15 cellular contexts compared by ENCODE assay signal in the genomic region with DNA sequence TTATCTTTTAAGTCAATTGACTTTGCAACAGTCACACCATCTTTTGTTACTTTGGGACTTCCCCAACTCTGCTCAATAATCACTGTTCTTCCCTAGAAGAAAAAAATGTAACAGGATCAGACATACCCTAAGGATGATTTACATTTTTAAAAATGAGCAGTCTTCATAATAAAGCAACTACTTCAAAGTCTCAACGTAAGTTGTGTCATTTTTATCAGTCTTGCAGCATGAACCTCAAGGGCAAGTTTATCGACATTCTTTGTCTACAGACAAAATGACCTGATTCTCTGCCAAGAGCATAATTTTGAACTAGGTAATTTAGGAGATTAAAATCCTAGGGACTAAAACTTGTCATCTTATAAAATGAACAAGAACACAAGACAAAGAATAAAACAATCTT. TPM values are rescaled to one million over a fixed set of nuclear protein-coding genes. Genes with fewer than 3 reads are reported as not detected.
DNase-seq lines count a peak whose midpoint lies in the region; ATAC-seq and TF ChIP-seq lines count a peak whose summit lies in the region.
"Had no signal": no experiment of that assay in that cellular context is flagged by ENCODE, and none has a peak within 500 bp of the region (broad histone marks: within the 10 kb centered on the region; RNA-seq: fewer than 3 reads in every experiment).

No MANE protein-coding gene starts in this region.

- H3K4me3 ChIP-seq in fibroblast of mammary gland (ENCODE audit: control insufficient read depth, low read depth, low read length) = peak overlapping the region; percentile 79
- H3K4me3 ChIP-seq: colonic mucosa had no signal

- no peaks in the 10 kb centered on the region for H3K27me3 Mint-ChIP-seq in activated T-cell treated with anti-CD3 and anti-CD28 coated beads, Interleukin-2, amount 50 U/mL, for 72 hours (ENCODE audit: low read depth)
- no peaks in the 10 kb centered on the region; the same call in 1 of the 2 replicates for H3K27me3 Mint-ChIP-seq in WTC11 (ENCODE audit: low read depth)
- no peaks in the 10 kb centered on the region for H3K27me3 Mint-ChIP-seq in stimulated activated naive B cell treated with anti-CD40 and anti-IgM and Interleukin-4, amounts not matched to agents 10 μg/mL and 1 μg/mL and 100 μg/mL, for 72 hours

- H3K36me3 Mint-ChIP-seq in activated T-cell treated with anti-CD3 and anti-CD28 coated beads, Interleukin-2, amount 50 U/mL, for 72 hours (ENCODE audit: insufficient read depth in 2 of 2) = peaks cover 26 to 62% of the 10 kb centered on the region in 2 donors
- H3K36me3 Mint-ChIP-seq in WTC11 = peaks cover 89% of the 10 kb centered on the region
- H3K36me3 Mint-ChIP-seq in stimulated activated naive B cell treated with anti-CD40 and anti-IgM and Interleukin-4, amounts not matched to agents 10 μg/mL and 1 μg/mL and 100 μg/mL, for 72 hours = peaks cover 39 to 58% of the 10 kb centered on the region in 2 donors

- in situ Hi-C loops in KBM-7 (cut with MboI; ENCODE audit: low pct_unique_long_range_greater_than_20kb, low sequenced_read_pairs) = no loop called here

- peak overlapping the region; percentile 96 to 100 for H3K4me3 Mint-ChIP-seq in activated T-cell treated with anti-CD3 and anti-CD28 coated beads, Interleukin-2, amount 50 U/mL, for 72 hours
- H3K4me3 Mint-ChIP-seq in WTC11 = peak overlapping the region; percentile 91
- peak overlapping the region; percentile 90 to 96 for H3K4me3 Mint-ChIP-seq in stimulated activated naive B cell treated with anti-CD40 and anti-IgM and Interleukin-4, amounts not matched to agents 10 μg/mL and 1 μg/mL and 100 μg/mL, for 72 hours

- H3K27ac Mint-ChIP-seq in activated T-cell treated with anti-CD3 and anti-CD28 coated beads, Interleukin-2, amount 50 U/mL, for 72 hours = peak overlapping the region; percentile 98
- peak overlapping the region; percentile 91 for H3K27ac Mint-ChIP-seq in WTC11
- no peak overlapping the region for H3K27ac Mint-ChIP-seq in stimulated activated naive B cell treated with anti-CD40 and anti-IgM and Interleukin-4, amounts not matched to agents 10 μg/mL and 1 μg/mL and 100 μg/mL, for 72 hours

- CTCF ChIA-PET in WTC11 (lab: Charles Lee) = no interaction called here

- no peak for TF ChIP-seq CTCF in WTC11 (IDR thresholded peaks at IDR 0.05)
- no peak for TF ChIP-seq CTCF in fibroblast of mammary gland (conservative IDR thresholded peaks at IDR 0.05; ENCODE audit: control insufficient read depth, insufficient read depth, low read depth, low read length)
- no peak for TF ChIP-seq CTCF in foreskin keratinocyte (conservative IDR thresholded peaks at IDR 0.05)

- no peak for ATAC-seq in activated T-cell treated with anti-CD3 and anti-CD28 coated beads, Interleukin-2, amount 50 U/mL, for 72 hours (replicated peaks in 1 of 2)
- ATAC-seq in WTC11 = no peak
- ATAC-seq in stimulated activated naive B cell treated with anti-CD40 and anti-IgM and Interleukin-4, amounts not matched to agents 10 μg/mL and 1 μg/mL and 100 μg/mL, for 72 hours (replicated peaks) = no peak
- ATAC-seq in foreskin keratinocyte = no peak
- ATAC-seq: left colon had no signal

- H3K4me1 Mint-ChIP-seq in activated T-cell treated with anti-CD3 and anti-CD28 coated beads, Interleukin-2, amount 50 U/mL, for 72 hours (ENCODE audit: low read depth) = peaks cover 60% of the 10 kb centered on the region
- peaks cover 51% of the 10 kb centered on the region for H3K4me1 Mint-ChIP-seq in WTC11
- H3K4me1 Mint-ChIP-seq in stimulated activated naive B cell treated with anti-CD40 and anti-IgM and Interleukin-4, amounts not matched to agents 10 μg/mL and 1 μg/mL and 100 μg/mL, for 72 hours = peaks cover 20 to 34% of the 10 kb centered on the region in 2 donors

- H3K27ac ChIP-seq in foreskin keratinocyte = no peak overlapping the region
- H3K27ac ChIP-seq: C4-2B, colonic mucosa had no signal

- H3K9me3 Mint-ChIP-seq in activated T-cell treated with anti-CD3 and anti-CD28 coated beads, Interleukin-2, amount 50 U/mL, for 72 hours = no peaks in the 10 kb centered on the region
- no peaks in the 10 kb centered on the region for H3K9me3 Mint-ChIP-seq in WTC11
- H3K9me3 Mint-ChIP-seq in stimulated activated naive B cell treated with anti-CD40 and anti-IgM and Interleukin-4, amounts not matched to agents 10 μg/mL and 1 μg/mL and 100 μg/mL, for 72 hours = no peaks in the 10 kb centered on the region

- H3K27me3 ChIP-seq in foreskin keratinocyte = no peaks in the 10 kb centered on the region
- H3K27me3 ChIP-seq: colonic mucosa had no signal

- POLR2A ChIA-PET in WTC11 (lab: Charles Lee) = interaction anchor here (0.6 kb wide), 1 partner anchor 7 kb away, joined by 4 read pairs; no protein-coding TSS in a partner anchor

- DNase-seq in activated T-cell treated with anti-CD3 and anti-CD28 coated beads, Interleukin-2, amount 50 U/mL, for 72 hours = no peak
- DNase-seq in activated T-cell treated with anti-CD3 and anti-CD28 coated beads for 4 hours = no peak
- no peak for DNase-seq in WTC11 (ENCODE audit: low spot score)
- no peak for DNase-seq in fibroblast of mammary gland (ENCODE audit: low read depth)
- DNase-seq in stimulated activated naive B cell treated with anti-CD40 and anti-IgM and Interleukin-4, amounts not matched to agents 10 μg/mL and 1 μg/mL and 100 μg/mL, for 72 hours = no peak
- no peak for DNase-seq in KBM-7
- no peak for DNase-seq in foreskin keratinocyte
- no peak for DNase-seq in HuH-7.5 (ENCODE audit: low spot score)
- DNase-seq: activated CD4-positive, alpha-beta T cell treated with anti-CD3 and anti-CD28 coated beads for 48 hours; colonic mucosa; HCEC 1CT; left colon; NCI-H69; stimulated activated CD4-positive, alpha-beta T cell treated with anti-CD3 and anti-CD28 coated beads, Interleukin-12 subunit alpha, Interleukin-12 subunit beta, amount 100 ng/mL, for 4 hours had no signal

- peaks cover 12% of the 10 kb centered on the region for H3K4me1 ChIP-seq in foreskin keratinocyte

TF ChIP-seq in WTC11, 78 proteins besides CTCF, POLR2A, EP300 and RAD21 (continues in another document):
- TF ChIP-seq SP1 (CRISPR knock-in tag; conservative IDR thresholded peaks at IDR 0.05) (no peak), ZBTB21 (CRISPR knock-in tag; IDR thresholded peaks at IDR 0.05; ENCODE audit: borderline replicate concordance) (no peak), NR2C2 (CRISPR knock-in tag; IDR thresholded peaks at IDR 0.05) (no peak), PRRX2 (CRISPR knock-in tag; IDR thresholded peaks at IDR 0.05) (no peak), KAT7 (CRISPR knock-in tag; IDR thresholded peaks at IDR 0.05; ENCODE audit: borderline replicate concordance) (no peak)
- TF ChIP-seq, protein P1, sequence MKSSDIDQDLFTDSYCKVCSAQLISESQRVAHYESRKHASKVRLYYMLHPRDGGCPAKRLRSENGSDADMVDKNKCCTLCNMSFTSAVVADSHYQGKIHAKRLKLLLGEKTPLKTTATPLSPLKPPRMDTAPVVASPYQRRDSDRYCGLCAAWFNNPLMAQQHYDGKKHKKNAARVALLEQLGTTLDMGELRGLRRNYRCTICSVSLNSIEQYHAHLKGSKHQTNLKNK (CRISPR knock-in tag; IDR thresholded peaks at IDR 0.05) = no peak
- TF ChIP-seq, protein P2, sequence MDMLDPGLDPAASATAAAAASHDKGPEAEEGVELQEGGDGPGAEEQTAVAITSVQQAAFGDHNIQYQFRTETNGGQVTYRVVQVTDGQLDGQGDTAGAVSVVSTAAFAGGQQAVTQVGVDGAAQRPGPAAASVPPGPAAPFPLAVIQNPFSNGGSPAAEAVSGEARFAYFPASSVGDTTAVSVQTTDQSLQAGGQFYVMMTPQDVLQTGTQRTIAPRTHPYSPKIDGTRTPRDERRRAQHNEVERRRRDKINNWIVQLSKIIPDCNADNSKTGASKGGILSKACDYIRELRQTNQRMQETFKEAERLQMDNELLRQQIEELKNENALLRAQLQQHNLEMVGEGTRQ (CRISPR knock-in tag; IDR thresholded peaks at IDR 0.05) = no peak
- TF ChIP-seq, protein P3, sequence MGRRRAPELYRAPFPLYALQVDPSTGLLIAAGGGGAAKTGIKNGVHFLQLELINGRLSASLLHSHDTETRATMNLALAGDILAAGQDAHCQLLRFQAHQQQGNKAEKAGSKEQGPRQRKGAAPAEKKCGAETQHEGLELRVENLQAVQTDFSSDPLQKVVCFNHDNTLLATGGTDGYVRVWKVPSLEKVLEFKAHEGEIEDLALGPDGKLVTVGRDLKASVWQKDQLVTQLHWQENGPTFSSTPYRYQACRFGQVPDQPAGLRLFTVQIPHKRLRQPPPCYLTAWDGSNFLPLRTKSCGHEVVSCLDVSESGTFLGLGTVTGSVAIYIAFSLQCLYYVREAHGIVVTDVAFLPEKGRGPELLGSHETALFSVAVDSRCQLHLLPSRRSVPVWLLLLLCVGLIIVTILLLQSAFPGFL (CRISPR knock-in tag; IDR thresholded peaks at IDR 0.05; ENCODE audit: borderline replicate concordance) = no peak

RNA-seq across cellular contexts. Expression of a gene that starts 2.3 kb away (rescaled TPM):
- total RNA-seq in activated T-cell treated with anti-CD3 and anti-CD28 coated beads, Interleukin-2, amount 50 U/mL, for 72 hours = 100 to 1,000 TPM; 635 to 720 TPM
- total RNA-seq in WTC11 (2021) = 995 to 1,024 TPM (median 1,000 TPM) in 3 replicates
- total RNA-seq in foreskin keratinocyte = 368 and 459 TPM in 2 replicates
- polyA plus RNA-seq in foreskin keratinocyte = 207 and 292 TPM in 2 replicates

RNA-seq across cellular contexts. Expression of a gene that starts 2.9 kb away (rescaled TPM):
- total RNA-seq in activated T-cell treated with anti-CD3 and anti-CD28 coated beads, Interleukin-2, amount 50 U/mL, for 72 hours = 10 to 100 TPM; 64.9 to 75.0 TPM
- total RNA-seq in WTC11 (2021) = 333 to 372 TPM (median 366 TPM) in 3 replicates
- 216 and 292 TPM in 2 replicates for total RNA-seq in foreskin keratinocyte
- 313 and 374 TPM in 2 replicates for polyA plus RNA-seq in foreskin keratinocyte

RNA-seq across cellular contexts. Expression of a gene that starts 18.6 kb away (rescaled TPM):
- total RNA-seq in activated T-cell treated with anti-CD3 and anti-CD28 coated beads, Interleukin-2, amount 50 U/mL, for 72 hours = 10 to 100 TPM; 20.9 to 21.6 TPM
- total RNA-seq in WTC11 (2021) = 40.8 to 55.7 TPM (median 47.8 TPM) in 3 replicates
- 41.2 and 41.8 TPM in 2 replicates for total RNA-seq in foreskin keratinocyte
- polyA plus RNA-seq in foreskin keratinocyte = 29.1 and 32.0 TPM in 2 replicates

RNA-seq across cellular contexts. Expression of a gene that starts 43.9 kb away (rescaled TPM):
- total RNA-seq in activated T-cell treated with anti-CD3 and anti-CD28 coated beads, Interleukin-2, amount 50 U/mL, for 72 hours = 10 to 100 TPM; 24.0 to 25.6 TPM
- 17.7 to 21.7 TPM (median 19.9 TPM) in 3 replicates for total RNA-seq in WTC11 (2021)
- 17.1 and 18.4 TPM in 2 replicates for total RNA-seq in foreskin keratinocyte
- polyA plus RNA-seq in foreskin keratinocyte = 9.9 and 11.1 TPM in 2 replicates
